19 cellular contexts compared by ENCODE assay signal in genomic region chr9:94533155-94533554, GRCh38. TPM values are rescaled to one million over a fixed set of nuclear protein-coding genes. Genes with fewer than 3 reads are reported as not detected.
A peak's percentile ranks its signal among the peaks of the same experiment; 100 is the strongest.
DNase-seq lines count a peak whose midpoint lies in the region; ATAC-seq and TF ChIP-seq lines count a peak whose summit lies in the region.
"Had no signal": no experiment of that assay in that cellular context is flagged by ENCODE, and none has a peak within 500 bp of the region (broad histone marks: within the 10 kb centered on the region; RNA-seq: fewer than 3 reads in every experiment).

No MANE protein-coding gene starts in this region.

- no peak for TF ChIP-seq POLR2A in prostate gland (IDR thresholded peaks at IDR 0.05)

- H3K27me3 ChIP-seq in Caco-2 (replicated peaks; ENCODE audit: control insufficient read depth, insufficient read depth, low read length) (no peaks in the 10 kb centered on the region), PC-3 (ENCODE audit: low read length) (no peaks in the 10 kb centered on the region), prostate gland (replicated peaks; ENCODE audit: insufficient read depth) (no peaks in the 10 kb centered on the region)

- H4K20me1 ChIP-seq in PC-3 (ENCODE audit: low read length) = no peaks in the 10 kb centered on the region

- no peaks in the 10 kb centered on the region for H3K27me3 Mint-ChIP-seq in Caco-2 (ENCODE audit: insufficient read depth, unreplicated experiment)
- no peaks in the 10 kb centered on the region for H3K27me3 Mint-ChIP-seq in progenitor cell of endocrine pancreas

- TF ChIP-seq CTCF in Caco-2 (IDR thresholded peaks at IDR 0.05; ENCODE audit: insufficient read depth in 1 of 2, low read depth in 1 of 2, low read length in 1 of 2, severe bottlenecking in 1 of 2, unreplicated experiment in 1 of 2) (no peak), PC-3 (conservative IDR thresholded peaks at IDR 0.05; ENCODE audit: low read depth, low read length) (no peak), progenitor cell of endocrine pancreas (IDR thresholded peaks at IDR 0.05; ENCODE audit: unreplicated experiment) (no peak), prostate gland (IDR thresholded peaks at IDR 0.05) (no peak)

- POLR2A ChIA-PET in Caco-2 (lab: Charles Lee) (interaction anchor here (1.2 kb wide), 1 partner anchor 21 kb away, joined by 5 read pairs; the partner anchor contains the start of gene PCAT7), PC-3 (lab: Charles Lee; ENCODE audit: unreplicated experiment) (no interaction called here)

- H3K36me3 ChIP-seq in Caco-2 (ENCODE audit: control insufficient read depth, insufficient read depth, low read length) = no peaks in the 10 kb centered on the region; the same call in 1 of the 2 replicates
- H3K36me3 ChIP-seq in PC-3 (ENCODE audit: low read depth, low read length) = no peaks in the 10 kb centered on the region
- no peaks in the 10 kb centered on the region for H3K36me3 ChIP-seq in prostate gland

- no peak overlapping the region for H3K9ac ChIP-seq in PC-3 (ENCODE audit: low read length)

- no TSS peak for BruUV-seq in Caco-2 (replicated peaks; lab: Mats Ljungman, UMichigan)
- BruUV-seq in PC-3 (replicated peaks; lab: Mats Ljungman, UMichigan) = no TSS peak

- no peak overlapping the region for H2AFZ ChIP-seq in PC-3 (ENCODE audit: low read length)

- H3K36me3 Mint-ChIP-seq in Caco-2 (ENCODE audit: insufficient read depth, unreplicated experiment) (no peaks in the 10 kb centered on the region), progenitor cell of endocrine pancreas (ENCODE audit: insufficient read depth) (peaks cover 1% of the 10 kb centered on the region)

- CTCF ChIA-PET in Caco-2 (lab: Charles Lee) (interaction anchor here (0.9 kb wide), 1 partner anchor 20 kb away, joined by 3 read pairs; no protein-coding TSS in a partner anchor), PC-3 (lab: Charles Lee) (no interaction called here)

- H3K4me1 Mint-ChIP-seq in Caco-2 (ENCODE audit: low read depth, unreplicated experiment) = peaks cover 13% of the 10 kb centered on the region
- H3K4me1 Mint-ChIP-seq in progenitor cell of endocrine pancreas (ENCODE audit: low read depth) = peaks cover 10% of the 10 kb centered on the region
- H3K4me1 Mint-ChIP-seq: H9 had no signal

- H3K27ac Mint-ChIP-seq in Caco-2 (ENCODE audit: unreplicated experiment) = peak overlapping the region; percentile 18
- no peak overlapping the region for H3K27ac Mint-ChIP-seq in progenitor cell of endocrine pancreas
- H3K27ac Mint-ChIP-seq: B cell, H9 had no signal

- no peak overlapping the region for H3K4me2 ChIP-seq in PC-3 (ENCODE audit: low read length)

- H3K79me2 ChIP-seq in PC-3 (ENCODE audit: low read length) = peaks cover 46% of the 10 kb centered on the region

- peaks cover 30% of the 10 kb centered on the region for H3K4me1 ChIP-seq in Caco-2
- H3K4me1 ChIP-seq in PC-3 (ENCODE audit: insufficient read depth, low read length) = no peaks in the 10 kb centered on the region
- no peaks in the 10 kb centered on the region for H3K4me1 ChIP-seq in prostate gland (replicated peaks)

- H3F3A ChIP-seq in PC-3 (ENCODE audit: low read length, unreplicated experiment) = no peaks in the 10 kb centered on the region

- peak overlapping the region; percentile 18 for H3K4me3 Mint-ChIP-seq in Caco-2 (ENCODE audit: unreplicated experiment)
- H3K4me3 Mint-ChIP-seq in progenitor cell of endocrine pancreas (ENCODE audit: low read depth) = no peak overlapping the region
- H3K4me3 Mint-ChIP-seq: B cell, H9 had no signal

- no peaks in the 10 kb centered on the region for H3K9me3 ChIP-seq in Caco-2
- H3K9me3 ChIP-seq in PC-3 (ENCODE audit: low read length) = no peaks in the 10 kb centered on the region
- no peaks in the 10 kb centered on the region for H3K9me3 ChIP-seq in prostate gland

- WGBS in prostate gland = 64% methylated on average over 1 of the region's 1 CpG

- no peak for ATAC-seq in PC-3
- ATAC-seq: GM12878 had no signal

- no peak overlapping the region for H3K27ac ChIP-seq in PC-3 (ENCODE audit: low read length)
- no peak overlapping the region for H3K27ac ChIP-seq in prostate gland

- H3K4me3 ChIP-seq in Caco-2 (ENCODE audit: low read depth, low read length) (no peak overlapping the region), PC-3 (ENCODE audit: low read length) (no peak overlapping the region), prostate gland (no peak overlapping the region)
- H3K4me3 ChIP-seq: GM12878 had no signal

- H3K9me3 Mint-ChIP-seq in Caco-2 (ENCODE audit: unreplicated experiment) (no peaks in the 10 kb centered on the region), progenitor cell of endocrine pancreas (ENCODE audit: low read depth) (peaks cover 5% of the 10 kb centered on the region)
- H3K9me3 Mint-ChIP-seq: H9 had no signal

- H3K9me2 ChIP-seq in PC-3 (replicated peaks; ENCODE audit: low read length) = no peaks in the 10 kb centered on the region

- intact Hi-C loops in Caco-2 (cut with micrococcal nuclease; ENCODE audit: unreplicated experiment) = no loop called here
- intact Hi-C loops in PC-3 (cut with micrococcal nuclease) = no loop called here
- intact Hi-C loops in prostate gland (cut with DNase I) = no loop called here

- DNase-seq in Caco-2 (peak in 1 of 2 experiments; percentile 61), LoVo (ENCODE audit: low spot score) (peak; percentile 60), left kidney (ENCODE audit: low read depth, low spot score) (peak; percentile 72), renal cortical epithelial cell (ENCODE audit: low read depth) (peak; percentile 62), PC-3 (no peak), progenitor cell of endocrine pancreas (ENCODE audit: low spot score, unreplicated experiment) (no peak), prostate gland (ENCODE audit: low spot score) (no peak)
- DNase-seq in stimulated activated CD4-positive, alpha-beta T cell treated with anti-CD3 and anti-CD28 coated beads, Interleukin-12 subunit alpha, Interleukin-12 subunit beta, amount 100 ng/mL, for 4 hours = no peak
- DNase-seq: H9, KG1, MV-4-11, NCI-H1694 treated with DMSO at 0.1 percent for 48 hours, NCI-H2227 treated with DMSO at 0.1 percent for 48 hours, NCI-H524, NCI-H82, RPMI8226, SHP77 treated with DMSO at 0.1 percent for 48 hours had no signal

RNA-seq across cellular contexts. Expression of gene PCAT7, which starts 21.7 kb away (rescaled TPM):
- total RNA-seq in Caco-2 (2022) (10.4 and 10.6 TPM in 2 replicates), renal cortical epithelial cell (0.30 and 1.0 TPM in 2 replicates), PC-3 (2014; rRNA removed) (1.9 and 2.5 TPM in 2 replicates), progenitor cell of endocrine pancreas (12.6 and 13.1 TPM in 2 replicates), prostate gland (1 to 10 TPM in 1 of 2 donors, under 1 TPM in 1; 0.18 to 4.4 TPM)
- total RNA-seq: B cell, GM12878 had no signal

Comparison
In these comparisons a context has a peak if more than half of its experiments do, and no peak if none do; other contexts are left out.
1. DNase-seq: peak in LoVo (single experiment), left kidney (single experiment) and renal cortical epithelial cell (single experiment); none in stimulated activated CD4-positive, alpha-beta T cell treated with anti-CD3 and anti-CD28 coated beads, Interleukin-12 subunit alpha, Interleukin-12 subunit beta, amount 100 ng/mL, for 4 hours (single experiment), PC-3 (single experiment), progenitor cell of endocrine pancreas (single experiment) and prostate gland (single experiment).